17 cellular contexts compared by ENCODE assay signal in genomic region chr20:48489046-48489463, GRCh38.
DNase-seq lines count a peak whose midpoint lies in the region; ATAC-seq and TF ChIP-seq lines count a peak whose summit lies in the region.
"Had no signal": no experiment of that assay in that cellular context is flagged by ENCODE, and none has a peak within 500 bp of the region (broad histone marks: within the 10 kb centered on the region; RNA-seq: fewer than 3 reads in every experiment).

No MANE protein-coding gene starts in this region.

- peak overlapping the region in 4 of 5 experiments; percentile 20 to 92 (median 74) for H3K27ac Mint-ChIP-seq in brain
- no peak overlapping the region for H3K27ac Mint-ChIP-seq in activated T-cell treated with anti-CD3 and anti-CD28 coated beads, Interleukin-2, amount 50 U/mL, for 72 hours
- H3K27ac Mint-ChIP-seq: activated CD4-positive, alpha-beta memory T cell treated with anti-CD3 and anti-CD28 coated beads for 36 hours; activated T-helper 1 cell treated with anti-CD3 and anti-CD28 coated beads, Interleukin-12 subunit alpha, Interleukin-12 subunit beta, Interleukin-2, Interleukin-4 antibody, amounts not matched to agents 30 ng/mL and 10 ng/mL and 1 ng/mL, durations not matched to agents 14 hours and 24 hours and 36 hours; endodermal cell had no signal

- peak overlapping the region; percentile 39 to 80 (median 67) for H3K4me2 ChIP-seq in BLaER1 treated with 17β-estradiol and CSF1 and Interleukin-3, amounts not matched to agents 10 nM and 100 nM
- no peak overlapping the region for H3K4me2 ChIP-seq in Karpas-422 (ENCODE audit: low read depth, low read length, poor library complexity, severe bottlenecking)

- H3K36me3 ChIP-seq in BLaER1 treated with 17β-estradiol and CSF1 and Interleukin-3, amounts not matched to agents 10 nM and 100 nM: no peaks in the 10 kb centered on the region
- no peaks in the 10 kb centered on the region for H3K36me3 ChIP-seq in Karpas-422 (ENCODE audit: insufficient read depth, low read length)
- H3K36me3 ChIP-seq: neutrophil, right atrium auricular region had no signal

- no peak for DNase-seq in Karpas-422
- no peak for DNase-seq in activated T-cell treated with anti-CD3 and anti-CD28 coated beads, Interleukin-2, amount 50 U/mL, for 72 hours
- no peak for DNase-seq in NCI-H1417 treated with DMSO at 0.1 percent for 48 hours (lab: John Stamatoyannopoulos, UW)
- DNase-seq: activated CD4-positive, alpha-beta memory T cell treated with anti-CD3 and anti-CD28 coated beads for 36 hours; central memory CD4-positive, alpha-beta T cell; endodermal cell; GOT3; left colon; NCI-H774 had no signal

- no peak overlapping the region for H2AFZ ChIP-seq in Karpas-422 (ENCODE audit: low read length)

- H3K4me3 Mint-ChIP-seq in brain: peak overlapping the region in 1 of 5 experiments; percentile 15
- no peak overlapping the region for H3K4me3 Mint-ChIP-seq in activated T-cell treated with anti-CD3 and anti-CD28 coated beads, Interleukin-2, amount 50 U/mL, for 72 hours
- H3K4me3 Mint-ChIP-seq: activated CD4-positive, alpha-beta memory T cell treated with anti-CD3 and anti-CD28 coated beads for 36 hours; activated T-helper 1 cell treated with anti-CD3 and anti-CD28 coated beads, Interleukin-12 subunit alpha, Interleukin-12 subunit beta, Interleukin-2, Interleukin-4 antibody, amounts not matched to agents 30 ng/mL and 10 ng/mL and 1 ng/mL, durations not matched to agents 14 hours and 24 hours and 36 hours; endodermal cell had no signal

- H3K27me3 Mint-ChIP-seq in brain: peaks cover 24% of the 10 kb centered on the region
- peaks cover 10% of the 10 kb centered on the region for H3K27me3 Mint-ChIP-seq in activated T-cell treated with anti-CD3 and anti-CD28 coated beads, Interleukin-2, amount 50 U/mL, for 72 hours (ENCODE audit: low read depth)

- H3K27ac ChIP-seq in BLaER1 treated with 17β-estradiol and CSF1 and Interleukin-3, amounts not matched to agents 10 nM and 100 nM: no peak overlapping the region
- H3K27ac ChIP-seq in Karpas-422 (ENCODE audit: low read length): no peak overlapping the region
- H3K27ac ChIP-seq: neutrophil, right atrium auricular region had no signal

- H3K9me3 Mint-ChIP-seq in brain: peaks cover 0 to 3% (median 0%) of the 10 kb centered on the region in 5 experiments
- H3K9me3 Mint-ChIP-seq in activated T-cell treated with anti-CD3 and anti-CD28 coated beads, Interleukin-2, amount 50 U/mL, for 72 hours: no peaks in the 10 kb centered on the region
- H3K9me3 Mint-ChIP-seq: activated CD4-positive, alpha-beta memory T cell treated with anti-CD3 and anti-CD28 coated beads for 36 hours; activated T-helper 1 cell treated with anti-CD3 and anti-CD28 coated beads, Interleukin-12 subunit alpha, Interleukin-12 subunit beta, Interleukin-2, Interleukin-4 antibody, amounts not matched to agents 30 ng/mL and 10 ng/mL and 1 ng/mL, durations not matched to agents 14 hours and 24 hours and 36 hours; endodermal cell had no signal

- 0 out of 22 replicates have a peak overlapping the region, but pooled peaks of 1 of the 11 experiments have one; percentile 29 for H3K9ac ChIP-seq in BLaER1 treated with 17β-estradiol and CSF1 and Interleukin-3, amounts not matched to agents 10 nM and 100 nM
- no peak overlapping the region for H3K9ac ChIP-seq in Karpas-422 (ENCODE audit: low read length)

- peaks cover 53% of the 10 kb centered on the region for H3K4me1 Mint-ChIP-seq in brain
- no peaks in the 10 kb centered on the region for H3K4me1 Mint-ChIP-seq in activated T-cell treated with anti-CD3 and anti-CD28 coated beads, Interleukin-2, amount 50 U/mL, for 72 hours (ENCODE audit: low read depth)
- H3K4me1 Mint-ChIP-seq: endodermal cell had no signal

- no peaks in the 10 kb centered on the region for H4K20me1 ChIP-seq in BLaER1 treated with 17β-estradiol and CSF1 and Interleukin-3, amounts not matched to agents 10 nM and 100 nM
- H4K20me1 ChIP-seq in Karpas-422 (ENCODE audit: insufficient read depth, low read depth, low read length): no peaks in the 10 kb centered on the region; the same call in 1 of the 2 replicates

- TF ChIP-seq CTCF in brain (conservative IDR thresholded peaks at IDR 0.05): no peak

- ATAC-seq in GM18907 (IDR thresholded peaks at IDR 0.05; ENCODE audit: unreplicated experiment) (peak; percentile 44), HG02759 (IDR thresholded peaks at IDR 0.05; ENCODE audit: unreplicated experiment) (peak; percentile 33), HG02973 (IDR thresholded peaks at IDR 0.05; ENCODE audit: unreplicated experiment) (no peak)
- no peak for ATAC-seq in activated T-cell treated with anti-CD3 and anti-CD28 coated beads, Interleukin-2, amount 50 U/mL, for 72 hours (replicated peaks in 1 of 2)

- no peak overlapping the region for H3K4me3 ChIP-seq in BLaER1 treated with 17β-estradiol and CSF1 and Interleukin-3, amounts not matched to agents 10 nM and 100 nM
- no peak overlapping the region for H3K4me3 ChIP-seq in Karpas-422 (ENCODE audit: low read length)
- H3K4me3 ChIP-seq: right atrium auricular region had no signal

- no peaks in the 10 kb centered on the region for H3K27me3 ChIP-seq in BLaER1 treated with 17β-estradiol and CSF1 and Interleukin-3, amounts not matched to agents 10 nM and 100 nM
- no peaks in the 10 kb centered on the region for H3K27me3 ChIP-seq in Karpas-422 (ENCODE audit: low read length)
- H3K27me3 ChIP-seq: neutrophil, right atrium auricular region had no signal

- H3K4me1 ChIP-seq in BLaER1 treated with 17β-estradiol and CSF1 and Interleukin-3, amounts not matched to agents 10 nM and 100 nM: peaks cover 11 to 30% (median 18%) of the 10 kb centered on the region in 10 experiments; a peak in 19 of 20 replicates
- H3K4me1 ChIP-seq in Karpas-422 (ENCODE audit: low read length): no peaks in the 10 kb centered on the region

- no peaks in the 10 kb centered on the region for H3K9me3 ChIP-seq in BLaER1 treated with 17β-estradiol and CSF1 and Interleukin-3, amounts not matched to agents 10 nM and 100 nM (replicated peaks in 1 of 11)
- H3K9me3 ChIP-seq in Karpas-422 (ENCODE audit: low read length): no peaks in the 10 kb centered on the region
- H3K9me3 ChIP-seq: neutrophil, right atrium auricular region had no signal

- H3K79me2 ChIP-seq in Karpas-422 (ENCODE audit: low read length): no peaks in the 10 kb centered on the region

- H3K36me3 Mint-ChIP-seq in brain: no peaks in the 10 kb centered on the region
- no peaks in the 10 kb centered on the region for H3K36me3 Mint-ChIP-seq in activated T-cell treated with anti-CD3 and anti-CD28 coated beads, Interleukin-2, amount 50 U/mL, for 72 hours (ENCODE audit: insufficient read depth in 2 of 2)
- H3K36me3 Mint-ChIP-seq: activated CD4-positive, alpha-beta memory T cell treated with anti-CD3 and anti-CD28 coated beads for 36 hours had no signal

- H3K9me2 ChIP-seq in Karpas-422 (replicated peaks; ENCODE audit: insufficient read depth, low read length): no peaks in the 10 kb centered on the region

Comparison
In these comparisons a context has a peak if more than half of its experiments do, and no peak if none do; other contexts are left out.
1. ATAC-seq: peak in GM18907 (single experiment) and HG02759 (single experiment); none in activated T-cell treated with anti-CD3 and anti-CD28 coated beads, Interleukin-2, amount 50 U/mL, for 72 hours (0 of 2) and HG02973 (single experiment).